In genomic region chr16:17070882-17071592, GRCh38 we compare ENCODE assay signal across 8 cellular contexts.
DNase-seq lines count a peak whose midpoint lies in the region; ATAC-seq and TF ChIP-seq lines count a peak whose summit lies in the region.

No MANE protein-coding gene starts in this region.

- ATAC-seq in WTC11: no peak; the same call in 1 of the 2 replicates

- H3K79me2 ChIP-seq in mammary epithelial cell (ENCODE audit: insufficient read depth, low read length): no peaks in the 10 kb centered on the region

- H3K27ac ChIP-seq in HEK293 (ENCODE audit: extremely low read depth, low read depth, low read length) (no peak overlapping the region), mammary epithelial cell (ENCODE audit: insufficient read depth, low read depth, low read length) (no peak overlapping the region), prostate gland (peak overlapping the region; percentile 44 to 50)

- H3K9ac ChIP-seq in mammary epithelial cell (ENCODE audit: insufficient read depth, low read length): no peak overlapping the region

- H3K4me2 ChIP-seq in mammary epithelial cell (ENCODE audit: insufficient read depth, low read depth, low read length): peak overlapping the region; percentile 57

- WGBS in mammary epithelial cell (ENCODE audit: low coverage, missing lambda C conversion rate): 21% methylated on average over 15 of the region's 16 CpGs
- 15% methylated on average over 15 of the region's 16 CpGs for WGBS in prostate gland

- H3K36me3 ChIP-seq in HEK293 (ENCODE audit: control insufficient read depth in 2 of 2, insufficient read depth in 1 of 2, low read length in 2 of 2) (no peaks in the 10 kb centered on the region), mammary epithelial cell (ENCODE audit: insufficient read depth, low read length) (no peaks in the 10 kb centered on the region), prostate gland (no peaks in the 10 kb centered on the region), MG63 (no peaks in the 10 kb centered on the region)

- intact Hi-C loops in mammary epithelial cell (cut with micrococcal nuclease) (no loop called here), prostate gland (cut with DNase I) (no loop called here)

- peaks cover 3% of the 10 kb centered on the region; the same call in 1 of the 2 replicates for H3K9me3 Mint-ChIP-seq in WTC11

- BruUV-seq in mammary epithelial cell (replicated peaks; lab: Mats Ljungman, UMichigan): no TSS peak

- H3K9me3 ChIP-seq in HEK293 (ENCODE audit: control insufficient read depth, insufficient read depth, low read depth, low read length): no peaks in the 10 kb centered on the region
- H3K9me3 ChIP-seq in mammary epithelial cell (replicated peaks; ENCODE audit: insufficient read depth, low read length): peaks cover 3% of the 10 kb centered on the region
- H3K9me3 ChIP-seq in prostate gland: no peaks in the 10 kb centered on the region
- no peaks in the 10 kb centered on the region for H3K9me3 ChIP-seq in MG63

- no peak for TF ChIP-seq CTCF in GM13976 (IDR thresholded peaks at IDR 0.05; ENCODE audit: borderline replicate concordance, control extremely low read depth, extremely low read depth, insufficient read depth, missing control alignments)
- no peak for TF ChIP-seq CTCF in HEK293 (tag by site-specific recombination; IDR thresholded peaks at IDR 0.05)
- TF ChIP-seq CTCF in WTC11 (IDR thresholded peaks at IDR 0.05): no peak
- TF ChIP-seq CTCF in mammary epithelial cell (conservative IDR thresholded peaks at IDR 0.05 in 1 of 2, IDR thresholded peaks at IDR 0.05 in 1 of 2; ENCODE audit: extremely low read depth in 1 of 2, insufficient read depth in 1 of 2, low read depth in 1 of 2, low read length in 2 of 2): peak in 1 of 2 donors; percentile 8
- TF ChIP-seq CTCF in prostate gland (IDR thresholded peaks at IDR 0.05): no peak

- no peaks in the 10 kb centered on the region for H3K4me1 ChIP-seq in HEK293 (ENCODE audit: control insufficient read depth, insufficient read depth, low read length)
- no peaks in the 10 kb centered on the region for H3K4me1 ChIP-seq in mammary epithelial cell (ENCODE audit: insufficient read depth, low read length)
- peaks cover 2% of the 10 kb centered on the region for H3K4me1 ChIP-seq in prostate gland (replicated peaks)

- peaks cover 27% of the 10 kb centered on the region for H3K4me1 Mint-ChIP-seq in WTC11

- H3K4me3 Mint-ChIP-seq in WTC11: peak overlapping the region; percentile 45

- in situ Hi-C loops in GM13976 (cut with MboI; ENCODE audit: low sequenced_read_pairs, unreplicated experiment) (no loop called here), mammary epithelial cell (cut with MboI; ENCODE audit: low sequenced_read_pairs in 2 of 2) (no loop called here)

- DNase-seq in GM13976 (ENCODE audit: low spot score) (peak; percentile 82), NCI-H1092 treated with DMSO at 0.1 percent for 48 hours (lab: John Stamatoyannopoulos, UW) (peak; percentile 84), WTC11 (ENCODE audit: low spot score) (peak; percentile 27), mammary epithelial cell (peak; percentile 35), prostate gland (ENCODE audit: low spot score) (peak; percentile 64), MG63 (no peak), DMS153 (lab: John Stamatoyannopoulos, UW) (no peak)

- H3K27me3 Mint-ChIP-seq in WTC11 (ENCODE audit: low read depth): no peaks in the 10 kb centered on the region; the same call in 1 of the 2 replicates

- peak overlapping the region; percentile 55 for H2AFZ ChIP-seq in mammary epithelial cell (ENCODE audit: low read depth, low read length)

- H3K36me3 Mint-ChIP-seq in WTC11: no peaks in the 10 kb centered on the region

- no peaks in the 10 kb centered on the region for H4K20me1 ChIP-seq in mammary epithelial cell (ENCODE audit: insufficient read depth, low read length)

- CTCF ChIA-PET in HEK293 (lab: Yijun Ruan, JAX) (no interaction called here), WTC11 (lab: Charles Lee) (interaction anchor here (0.6 to 1.2 kb wide), 3 partner anchors 89 to 397 kb away, joined by 3 to 5 read pairs (median 3); no protein-coding TSS in a partner anchor), mammary epithelial cell (lab: Charles Lee; ENCODE audit: low non-redundant PET) (interaction anchor here (0.7 kb wide), 1 partner anchor 64 kb away, joined by 6 read pairs; no protein-coding TSS in a partner anchor)

- POLR2A ChIA-PET in HEK293 (lab: Yijun Ruan, JAX) (no interaction called here), WTC11 (lab: Charles Lee) (no interaction called here)

- TF ChIP-seq POLR2A in prostate gland (IDR thresholded peaks at IDR 0.05): no peak

- H3K27me3 ChIP-seq in mammary epithelial cell (ENCODE audit: insufficient read depth, low read length): no peaks in the 10 kb centered on the region
- H3K27me3 ChIP-seq in prostate gland (replicated peaks; ENCODE audit: insufficient read depth): no peaks in the 10 kb centered on the region
- H3K27me3 ChIP-seq in MG63: peaks cover 14% of the 10 kb centered on the region

- no peak overlapping the region for H3K4me3 ChIP-seq in HEK293 (ENCODE audit: low read depth, low read length)
- no peak overlapping the region for H3K4me3 ChIP-seq in mammary epithelial cell (replicated peaks in 1 of 3; ENCODE audit: insufficient read depth in 1 of 3, low read depth in 2 of 3, low read length in 3 of 3)
- no peak overlapping the region for H3K4me3 ChIP-seq in prostate gland
- no peak overlapping the region for H3K4me3 ChIP-seq in MG63

- dilution Hi-C loops in mammary epithelial cell (cut with HindIII; ENCODE audit: low sequenced_read_pairs): no loop called here

- no peak overlapping the region for H3K27ac Mint-ChIP-seq in WTC11

TF ChIP-seq in HEK293, 187 proteins besides CTCF, POLR2A, EP300 and RAD21:
- TF ChIP-seq SCRT2 (tag by site-specific recombination; IDR thresholded peaks at IDR 0.05) (0 out of 2 replicates have a peak, but pooled peaks have one; percentile 14), ZNF777 (tag by site-specific recombination; IDR thresholded peaks at IDR 0.05; ENCODE audit: borderline replicate concordance) (no peak)

TF ChIP-seq in WTC11, 78 proteins besides CTCF, POLR2A, EP300 and RAD21:
- TF ChIP-seq SMAD4 (CRISPR knock-in tag; IDR thresholded peaks at IDR 0.05) (no peak), ZNF512 (CRISPR knock-in tag; IDR thresholded peaks at IDR 0.05; ENCODE audit: borderline replicate concordance) (peak; percentile 49; the same call in 1 of the 2 replicates), RORB (CRISPR knock-in tag; IDR thresholded peaks at IDR 0.05) (no peak), MAX (CRISPR knock-in tag; IDR thresholded peaks at IDR 0.05) (no peak), ZNF532 (CRISPR knock-in tag; IDR thresholded peaks at IDR 0.05; ENCODE audit: borderline replicate concordance) (no peak)

Comparison
In these comparisons a context has a peak if more than half of its experiments do, and no peak if none do; other contexts are left out.
1. DNase-seq: peak in GM13976 (single experiment), NCI-H1092 treated with DMSO at 0.1 percent for 48 hours (single experiment), WTC11 (single experiment), mammary epithelial cell (single experiment) and prostate gland (single experiment); none in MG63 (single experiment) and DMS153 (single experiment).
2. H3K27ac ChIP-seq: peak in prostate gland (2 of 2); none in HEK293 (single experiment) and mammary epithelial cell (single experiment).